In the genomic region with DNA sequence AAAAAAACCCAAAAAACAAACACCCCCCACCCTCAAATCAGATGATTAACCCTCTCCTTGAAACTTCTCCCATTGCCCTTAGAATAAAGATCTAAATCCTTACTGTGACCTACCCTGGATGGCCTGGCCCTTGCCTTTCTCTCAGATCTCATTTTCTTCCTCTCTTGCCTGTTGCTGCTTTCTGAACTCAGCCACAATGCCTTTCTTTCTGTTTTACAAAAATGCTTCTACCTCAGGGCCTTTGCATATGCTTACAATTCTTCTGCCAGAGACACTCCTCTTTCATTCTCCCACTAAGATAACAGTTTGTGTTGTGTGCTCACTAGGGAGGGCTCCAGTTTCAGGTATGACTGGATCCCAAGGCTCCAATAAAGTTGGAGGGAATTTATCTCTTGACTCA, we compare ENCODE assay signal across 11 cellular contexts.
"Had no signal": no experiment of that assay in that cellular context is flagged by ENCODE, and none has a peak within 500 bp of the region (broad histone marks: within the 10 kb centered on the region; RNA-seq: fewer than 3 reads in every experiment).

No MANE protein-coding gene starts in this region.

- H3K36me3 ChIP-seq: HAP-1 had no signal

- H3K4me2 ChIP-seq: GM23338 had no signal

- H3K9me3 ChIP-seq: HAP-1 had no signal

- H3K9ac ChIP-seq: GM23248 had no signal

- H2AFZ ChIP-seq: GM23248, GM23338 had no signal

- H3K4me3 ChIP-seq: GM23248, GM23338, HAP-1 had no signal

- H3K4me1 ChIP-seq: HAP-1 had no signal

- FAIRE-seq: H1, H54 had no signal

- DNase-seq: GM23248, GOT3, H7, H9, HCEC 1CT, HFFc6 had no signal

- H3K27ac ChIP-seq: GM23248 had no signal

- ATAC-seq: GM23338, HCT116 had no signal
